ENCODE assay signal across 17 cellular contexts in genomic region chr6:108660251-108660650, GRCh38.
DNase-seq lines count a peak whose midpoint lies in the region; ATAC-seq and TF ChIP-seq lines count a peak whose summit lies in the region.
"Had no signal": no experiment of that assay in that cellular context is flagged by ENCODE, and none has a peak within 500 bp of the region (broad histone marks: within the 10 kb centered on the region; RNA-seq: fewer than 3 reads in every experiment).

No MANE protein-coding gene starts in this region.

- H3K9me3 ChIP-seq in MM.1S (replicated peaks; ENCODE audit: insufficient read depth, low read length) (no peaks in the 10 kb centered on the region), RWPE2 (ENCODE audit: severe bottlenecking) (no peaks in the 10 kb centered on the region), skeletal muscle tissue (ENCODE audit: control insufficient read depth in 3 of 3, low read length in 3 of 3) (no peaks in the 10 kb centered on the region)
- H3K9me3 ChIP-seq: BE2C had no signal

- H3K9ac ChIP-seq in MM.1S (ENCODE audit: low read length) (no peak overlapping the region), skeletal muscle tissue (ENCODE audit: low read depth in 1 of 3, low read length in 3 of 3) (no peak overlapping the region)

- H3K4me3 ChIP-seq in MM.1S (ENCODE audit: low read length) (no peak overlapping the region), RWPE2 (ENCODE audit: severe bottlenecking) (no peak overlapping the region), fibroblast of the aortic adventitia (ENCODE audit: low read depth, low read length) (no peak overlapping the region), skeletal muscle tissue (ENCODE audit: low read length in 3 of 3) (no peak overlapping the region)

- peaks cover 56% of the 10 kb centered on the region for H3F3A ChIP-seq in MM.1S (ENCODE audit: insufficient read depth, low read length)

- H3K27me3 ChIP-seq in MM.1S (replicated peaks; ENCODE audit: insufficient read depth, low read length): no peaks in the 10 kb centered on the region
- no peaks in the 10 kb centered on the region for H3K27me3 ChIP-seq in RWPE2 (ENCODE audit: insufficient read depth, poor library complexity, severe bottlenecking)
- H3K27me3 ChIP-seq in skeletal muscle tissue (ENCODE audit: control insufficient read depth in 3 of 3, insufficient read depth in 3 of 3, low read length in 3 of 3): no peaks in the 10 kb centered on the region
- H3K27me3 ChIP-seq: BE2C had no signal

- no peak overlapping the region for H2AFZ ChIP-seq in MM.1S (ENCODE audit: low read length)

- no peak for DNase-seq in MM.1S
- DNase-seq in RWPE2 (ENCODE audit: low spot score): no peak
- DNase-seq in fibroblast of the aortic adventitia (ENCODE audit: low read depth): peak; percentile 44
- no peak for DNase-seq in NCI-H510A (lab: John Stamatoyannopoulos, UW)
- DNase-seq in GM19240 (ENCODE audit: insufficient read length, low spot score): no peak
- DNase-seq: ACHN; BE2C; C1 segment of cervical spinal cord; CD4-positive, CD25-positive, alpha-beta regulatory T cell; CD8-positive, alpha-beta memory T cell; COR-L47; GOT3; H7; KBM-7 had no signal

- ATAC-seq in RWPE2 (ENCODE audit: low read depth) (no peak), GM18511 (IDR thresholded peaks at IDR 0.05; ENCODE audit: unreplicated experiment) (no peak)
- ATAC-seq: HepG2 had no signal

- H3K27ac ChIP-seq in MM.1S (ENCODE audit: low read length): peak overlapping the region; percentile 11; the same call in 1 of the 2 replicates
- peak overlapping the region; percentile 42 for H3K27ac ChIP-seq in RWPE2 (ENCODE audit: poor library complexity, severe bottlenecking)
- H3K27ac ChIP-seq in skeletal muscle tissue (ENCODE audit: low read depth, low read length): peak overlapping the region; percentile 69

- H3K9me2 ChIP-seq in MM.1S (replicated peaks; ENCODE audit: insufficient read depth, low read length): no peaks in the 10 kb centered on the region

- no peak for TF ChIP-seq CTCF in MM.1S (IDR thresholded peaks at IDR 0.05; ENCODE audit: low read length)
- no peak for TF ChIP-seq CTCF in RWPE2 (IDR thresholded peaks at IDR 0.05; ENCODE audit: poor library complexity, severe bottlenecking)
- no peak for TF ChIP-seq CTCF in fibroblast of the aortic adventitia (IDR thresholded peaks at IDR 0.05; ENCODE audit: insufficient read depth, low read length)

- H4K20me1 ChIP-seq in MM.1S (ENCODE audit: insufficient read depth, low read length): peaks cover 4% of the 10 kb centered on the region

- H3K4me1 ChIP-seq in MM.1S (ENCODE audit: low read length) (peaks cover 38% of the 10 kb centered on the region), RWPE2 (ENCODE audit: insufficient read depth, poor library complexity, severe bottlenecking) (peaks cover 27% of the 10 kb centered on the region), skeletal muscle tissue (ENCODE audit: control insufficient read depth in 3 of 3, insufficient read depth in 3 of 3, low read length in 3 of 3) (peaks cover 46 to 58% (median 49%) of the 10 kb centered on the region in 3 donors)

- no peak overlapping the region for H3K4me2 ChIP-seq in MM.1S (ENCODE audit: low read depth, low read length)

- H3K79me2 ChIP-seq in MM.1S (ENCODE audit: low read length): peaks cover 96% of the 10 kb centered on the region

- H3K36me3 ChIP-seq in MM.1S (replicated peaks; ENCODE audit: insufficient read depth, low read length) (peaks cover 13% of the 10 kb centered on the region; the same call in 1 of the 2 replicates), RWPE2 (ENCODE audit: low read depth) (peaks cover 6% of the 10 kb centered on the region), skeletal muscle tissue (ENCODE audit: control insufficient read depth in 3 of 3, insufficient read depth in 3 of 3, low read length in 3 of 3) (peaks cover 6 to 11% (median 9%) of the 10 kb centered on the region in 3 donors)

Comparison
In these comparisons a context has a peak if more than half of its experiments do, and no peak if none do; other contexts are left out.
1. H3K27ac ChIP-seq: peak in every context shown above with its lines; median percentile 69 in skeletal muscle tissue; 42 in RWPE2; 11 in MM.1S.